ENCODE assay signal across 24 cellular contexts in the genomic region with DNA sequence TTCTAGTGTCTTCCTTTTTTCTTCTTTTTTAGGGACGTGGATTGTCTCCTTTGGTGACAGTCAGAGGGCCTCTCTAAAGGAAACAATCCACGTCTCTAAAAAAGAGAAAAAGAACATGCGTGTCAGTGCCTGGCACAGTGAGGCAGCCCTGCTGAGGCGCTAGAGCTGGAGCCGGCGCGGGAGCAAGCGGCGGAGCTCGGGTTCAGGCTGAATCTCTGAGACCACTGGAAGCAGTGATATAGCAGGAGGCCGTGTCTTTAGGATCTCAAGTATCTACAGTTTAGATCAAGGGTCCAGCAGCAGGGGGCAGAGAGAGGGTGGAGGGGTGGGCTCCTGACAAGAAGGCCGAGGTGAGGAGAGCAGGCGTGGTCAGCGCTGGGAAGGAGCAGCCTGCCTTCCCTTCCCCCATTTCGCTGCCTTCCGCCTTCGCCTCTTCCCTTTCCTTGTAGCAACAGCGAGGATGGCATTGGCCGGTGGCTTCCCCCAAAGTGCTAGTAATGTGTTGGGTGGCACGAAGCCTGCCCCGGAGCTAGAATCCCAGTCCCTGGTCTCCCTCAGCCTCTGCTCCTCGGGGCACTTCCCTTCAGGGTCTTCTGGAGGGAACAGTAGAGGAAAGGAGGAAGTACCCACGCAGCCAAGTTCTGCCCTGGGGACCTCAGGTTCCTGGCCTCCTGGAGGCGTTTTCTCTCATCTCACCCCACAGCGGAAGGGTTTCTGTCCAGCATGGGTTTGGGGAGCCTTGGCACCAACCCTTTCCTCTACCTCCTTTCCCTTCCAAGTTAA. TPM values are rescaled to one million over a fixed set of nuclear protein-coding genes. Genes with fewer than 3 reads are reported as not detected.
DNase-seq lines count a peak whose midpoint lies in the region; ATAC-seq and TF ChIP-seq lines count a peak whose summit lies in the region.
"Had no signal": no experiment of that assay in that cellular context is flagged by ENCODE, and none has a peak within 500 bp of the region (broad histone marks: within the 10 kb centered on the region; RNA-seq: fewer than 3 reads in every experiment).

No MANE protein-coding gene starts in this region.

- CTCF ChIA-PET in RWPE1 (lab: Yijun Ruan, JAX) = no interaction called here

- peak overlapping the region; percentile 65 to 91 for H3K27ac Mint-ChIP-seq in stimulated activated naive CD8-positive, alpha-beta T cell treated with anti-CD3 and anti-CD28 coated beads, Interleukin-15, amount 100 ng/mL, for 72 hours
- peak overlapping the region; percentile 44 for H3K27ac Mint-ChIP-seq in endodermal cell
- peak overlapping the region; percentile 57 for H3K27ac Mint-ChIP-seq in stimulated activated naive B cell treated with anti-CD40 and anti-IgM and Interleukin-4, amounts not matched to agents 10 μg/mL and 1 μg/mL and 100 μg/mL, for 72 hours
- H3K27ac Mint-ChIP-seq: mesothelial cell of epicardium; T-helper 1 cell treated with Interleukin-12 subunit alpha and Interleukin-12 subunit beta and Interleukin-4 antibody, amounts not matched to agents 30 μg/mL and 1 μg/mL, for 36 hours had no signal

- H3K4me1 Mint-ChIP-seq in stimulated activated naive CD8-positive, alpha-beta T cell treated with anti-CD3 and anti-CD28 coated beads, Interleukin-15, amount 100 ng/mL, for 72 hours = peaks cover 11% of the 10 kb centered on the region
- no peaks in the 10 kb centered on the region for H3K4me1 Mint-ChIP-seq in endodermal cell
- H3K4me1 Mint-ChIP-seq in stimulated activated naive B cell treated with anti-CD40 and anti-IgM and Interleukin-4, amounts not matched to agents 10 μg/mL and 1 μg/mL and 100 μg/mL, for 72 hours = peaks cover 23 to 33% of the 10 kb centered on the region in 2 donors
- H3K4me1 Mint-ChIP-seq: CD8-positive, alpha-beta memory T cell; mesothelial cell of epicardium had no signal

- WGBS in endodermal cell (ENCODE audit: insufficient coverage in 1 of 2, insufficient read length in 1 of 2), 2 experiments = 92 to 98% methylated on average over 10 to 24 of the region's 25 CpGs

- TF ChIP-seq CTCF in RWPE1 (conservative IDR thresholded peaks at IDR 0.05; ENCODE audit: low read depth) (no peak), endodermal cell (conservative IDR thresholded peaks at IDR 0.05) (no peak)

- no peaks in the 10 kb centered on the region for H3K9me3 Mint-ChIP-seq in stimulated activated naive CD8-positive, alpha-beta T cell treated with anti-CD3 and anti-CD28 coated beads, Interleukin-15, amount 100 ng/mL, for 72 hours
- H3K9me3 Mint-ChIP-seq in endodermal cell = no peaks in the 10 kb centered on the region
- no peaks in the 10 kb centered on the region for H3K9me3 Mint-ChIP-seq in stimulated activated naive B cell treated with anti-CD40 and anti-IgM and Interleukin-4, amounts not matched to agents 10 μg/mL and 1 μg/mL and 100 μg/mL, for 72 hours
- H3K9me3 Mint-ChIP-seq: activated naive CD4-positive, alpha-beta T cell treated with anti-CD3 and anti-CD28 coated beads, Interleukin-2, amount 50 U/mL, for 72 hours; CD8-positive, alpha-beta memory T cell; mesothelial cell of epicardium; T-helper 1 cell treated with Interleukin-12 subunit alpha and Interleukin-12 subunit beta and Interleukin-4 antibody, amounts not matched to agents 30 μg/mL and 1 μg/mL, for 36 hours had no signal

- H3K4me3 Mint-ChIP-seq in stimulated activated naive CD8-positive, alpha-beta T cell treated with anti-CD3 and anti-CD28 coated beads, Interleukin-15, amount 100 ng/mL, for 72 hours = no peak overlapping the region
- H3K4me3 Mint-ChIP-seq in endodermal cell = no peak overlapping the region
- H3K4me3 Mint-ChIP-seq in stimulated activated naive B cell treated with anti-CD40 and anti-IgM and Interleukin-4, amounts not matched to agents 10 μg/mL and 1 μg/mL and 100 μg/mL, for 72 hours = no peak overlapping the region
- H3K4me3 Mint-ChIP-seq: CD8-positive, alpha-beta memory T cell; mesothelial cell of epicardium; T-helper 1 cell treated with Interleukin-12 subunit alpha and Interleukin-12 subunit beta and Interleukin-4 antibody, amounts not matched to agents 30 μg/mL and 1 μg/mL, for 36 hours had no signal

- no peak overlapping the region for H3K4me3 ChIP-seq in endodermal cell (ENCODE audit: low read length)
- H3K4me3 ChIP-seq: body of pancreas, colonic mucosa, GM23248, prostate gland, stomach, transverse colon had no signal

- H3K9ac ChIP-seq in endodermal cell (ENCODE audit: extremely low read depth, low read length, poor library complexity, severe bottlenecking) = no peak overlapping the region
- H3K9ac ChIP-seq: GM23248 had no signal

- no peaks in the 10 kb centered on the region for H3K4me1 ChIP-seq in endodermal cell (ENCODE audit: control insufficient read depth, insufficient read depth, low read length)
- H3K4me1 ChIP-seq: body of pancreas, colonic mucosa, prostate gland, stomach, transverse colon had no signal

- POLR2A ChIA-PET in RWPE1 (lab: Yijun Ruan, JAX; ENCODE audit: low non-redundant PET) = no interaction called here

- H3K36me3 Mint-ChIP-seq in endodermal cell (ENCODE audit: low read depth) = peaks cover 46% of the 10 kb centered on the region
- peaks cover 52 to 65% of the 10 kb centered on the region in 2 donors for H3K36me3 Mint-ChIP-seq in stimulated activated naive B cell treated with anti-CD40 and anti-IgM and Interleukin-4, amounts not matched to agents 10 μg/mL and 1 μg/mL and 100 μg/mL, for 72 hours
- H3K36me3 Mint-ChIP-seq: activated naive CD4-positive, alpha-beta T cell treated with anti-CD3 and anti-CD28 coated beads, Interleukin-2, amount 50 U/mL, for 72 hours had no signal

- H3K27ac ChIP-seq in RWPE1 (0 out of 2 replicates have a peak overlapping the region, but pooled peaks have one; percentile 13), endodermal cell (ENCODE audit: low read depth, low read length) (no peak overlapping the region)
- H3K27ac ChIP-seq: body of pancreas, colonic mucosa, GM23248, prostate gland, stomach, transverse colon had no signal

- ATAC-seq in stimulated activated naive CD8-positive, alpha-beta T cell treated with anti-CD3 and anti-CD28 coated beads, Interleukin-15, amount 100 ng/mL, for 72 hours = no peak
- ATAC-seq in stimulated activated naive CD8-positive, alpha-beta T cell treated with anti-CD3 and anti-CD28 coated beads, Interleukin-15, Interleukin-2, amounts not matched to agents 100 U/mL and 50 U/mL, for 24 hours = no peak
- no peak for ATAC-seq in stimulated activated naive B cell treated with anti-CD40 and anti-IgM and Interleukin-4, amounts not matched to agents 10 μg/mL and 1 μg/mL and 100 μg/mL, for 72 hours (replicated peaks)
- no peak for ATAC-seq in GM19324 (IDR thresholded peaks at IDR 0.05; ENCODE audit: low FRiP score, unreplicated experiment)
- ATAC-seq in HG03469 (IDR thresholded peaks at IDR 0.05; ENCODE audit: unreplicated experiment) = no peak
- ATAC-seq: activated naive CD4-positive, alpha-beta T cell treated with anti-CD3 and anti-CD28 coated beads, Interleukin-2, amount 50 U/mL, for 72 hours; body of pancreas had no signal

- no peaks in the 10 kb centered on the region for H3K27me3 ChIP-seq in endodermal cell (ENCODE audit: control insufficient read depth, insufficient read depth, low read length, poor library complexity, severe bottlenecking)
- H3K27me3 ChIP-seq: body of pancreas, colonic mucosa, stomach, transverse colon had no signal

- no peak for DNase-seq in stimulated activated naive CD8-positive, alpha-beta T cell treated with anti-CD3 and anti-CD28 coated beads, Interleukin-15, amount 100 ng/mL, for 72 hours
- DNase-seq in stimulated activated naive CD8-positive, alpha-beta T cell treated with anti-CD3 and anti-CD28 coated beads, Interleukin-15, Interleukin-2, amounts not matched to agents 100 U/mL and 50 U/mL, for 24 hours = no peak
- DNase-seq in RWPE1 (ENCODE audit: low spot score) (no peak), endodermal cell (peak; percentile 61), cerebellar nuclear complex (lab: John Stamatoyannopoulos, UW) (no peak)
- no peak for DNase-seq in stimulated activated naive B cell treated with anti-CD40 and anti-IgM and Interleukin-4, amounts not matched to agents 10 μg/mL and 1 μg/mL and 100 μg/mL, for 72 hours
- DNase-seq: activated CD4-positive, CD25-positive, alpha-beta regulatory T cell; body of pancreas; CD8-positive, alpha-beta memory T cell; colonic mucosa; GM23248; NCI-H1694; NCI-H526 treated with DMSO at 0.1 percent for 48 hours; SHP77; stomach; transverse colon had no signal

- no peaks in the 10 kb centered on the region for H3K9me3 ChIP-seq in endodermal cell (ENCODE audit: control insufficient read depth, low read length)
- H3K9me3 ChIP-seq: body of pancreas, colonic mucosa, prostate gland, stomach, transverse colon had no signal

- H3K27me3 Mint-ChIP-seq in stimulated activated naive CD8-positive, alpha-beta T cell treated with anti-CD3 and anti-CD28 coated beads, Interleukin-15, amount 100 ng/mL, for 72 hours = no peaks in the 10 kb centered on the region
- H3K27me3 Mint-ChIP-seq in endodermal cell (ENCODE audit: insufficient read depth) = no peaks in the 10 kb centered on the region
- no peaks in the 10 kb centered on the region for H3K27me3 Mint-ChIP-seq in stimulated activated naive B cell treated with anti-CD40 and anti-IgM and Interleukin-4, amounts not matched to agents 10 μg/mL and 1 μg/mL and 100 μg/mL, for 72 hours
- H3K27me3 Mint-ChIP-seq: CD8-positive, alpha-beta memory T cell had no signal

- peaks cover 38% of the 10 kb centered on the region for H3K36me3 ChIP-seq in endodermal cell (ENCODE audit: control insufficient read depth, insufficient read depth, low read length)
- H3K36me3 ChIP-seq: colonic mucosa, transverse colon had no signal

RNA-seq across cellular contexts. Expression of gene KLC2, which starts 17.3 kb away (rescaled TPM):
- total RNA-seq in endodermal cell = 10 to 100 TPM; 52.0 to 69.2 TPM
- 51.3 TPM for polyA plus RNA-seq in endodermal cell (2013, experiment 1 of 2)
- polyA plus RNA-seq in endodermal cell (2013, experiment 2 of 2) = 38.8 TPM

RNA-seq across cellular contexts. Expression of gene RAB1B, which starts 28.2 kb away (rescaled TPM):
- total RNA-seq in endodermal cell = 100 to 1,000 TPM; 122 to 126 TPM
- polyA plus RNA-seq in endodermal cell (2013, experiment 1 of 2) = 110 TPM
- polyA plus RNA-seq in endodermal cell (2013, experiment 2 of 2) = 101 TPM

RNA-seq across cellular contexts. Expression of gene CNIH2, which starts 37.8 kb away (rescaled TPM):
- 1 to 10 TPM; 3.5 to 3.8 TPM for total RNA-seq in endodermal cell
- 74.4 TPM for polyA plus RNA-seq in endodermal cell (2013, experiment 1 of 2)
- polyA plus RNA-seq in endodermal cell (2013, experiment 2 of 2) = 67.1 TPM
- total RNA-seq: stomach had no signal
- polyA plus RNA-seq: CD8-positive, alpha-beta memory T cell had no signal

RNA-seq across cellular contexts. Expression of gene YIF1A, which starts 48.8 kb away (rescaled TPM):
- total RNA-seq in endodermal cell = 10 to 100 TPM; 70.6 to 80.1 TPM
- polyA plus RNA-seq in endodermal cell (2013, experiment 1 of 2) = 55.2 TPM
- 51.0 TPM for polyA plus RNA-seq in endodermal cell (2013, experiment 2 of 2)

RNA-seq across cellular contexts. Expression of gene TMEM151A, which starts 51.5 kb away (rescaled TPM):
- total RNA-seq in endodermal cell = under 1 TPM in 1 of 2 donors, not detected in 1; 0.20 TPM
- polyA plus RNA-seq in endodermal cell (2013, experiment 1 of 2) = 0.50 TPM
- 0.41 TPM for polyA plus RNA-seq in endodermal cell (2013, experiment 2 of 2)
- total RNA-seq: activated CD8-positive, alpha-beta memory T cell treated with anti-CD3 and anti-CD28 coated beads for 36 hours; activated naive CD4-positive, alpha-beta T cell treated with anti-CD3 and anti-CD28 coated beads, Interleukin-2, amount 50 U/mL, for 72 hours; CD8-positive, alpha-beta memory T cell; OCI-LY7 had no signal
- polyA plus RNA-seq: CD8-positive, alpha-beta memory T cell had no signal
